30 cellular contexts compared by ENCODE assay signal in genomic region chr2:237478095-237478494, GRCh38. TPM values are rescaled to one million over a fixed set of nuclear protein-coding genes. Genes with fewer than 3 reads are reported as not detected.
"Had no signal": no experiment of that assay in that cellular context is flagged by ENCODE, and none has a peak within 500 bp of the region (broad histone marks: within the 10 kb centered on the region; RNA-seq: fewer than 3 reads in every experiment).

No MANE protein-coding gene starts in this region.

- H3K9me3 Mint-ChIP-seq: naive thymus-derived CD8-positive, alpha-beta T cell; natural killer cell treated with Interleukin-12 subunit alpha and Interleukin-12 subunit beta and Interleukin-15 and Interleukin-18, amount 100 ng/mL, for 72 hours; nephron progenitor cell; neural progenitor cell; stimulated activated effector memory CD8-positive, alpha-beta T cell treated with anti-CD3 and anti-CD28 coated beads, Interleukin-12 subunit alpha, Interleukin-12 subunit beta, amount 100 ng/mL, for 72 hours; stimulated activated naive B cell treated with anti-CD40 and anti-IgM and Interleukin-4, amounts not matched to agents 10 μg/mL and 1 μg/mL and 100 μg/mL, for 72 hours; stimulated activated naive CD8-positive, alpha-beta T cell treated with anti-CD3 and anti-CD28 coated beads, Interleukin-15, Interleukin-2, amounts not matched to agents 100 ng/mL and 50 ng/mL, for 24 hours had no signal

- H3K27ac Mint-ChIP-seq: natural killer cell treated with Interleukin-12 subunit alpha and Interleukin-12 subunit beta and Interleukin-15 and Interleukin-18, amount 100 ng/mL, for 72 hours; nephron progenitor cell; neural progenitor cell; progenitor cell of endocrine pancreas; stimulated activated effector memory CD8-positive, alpha-beta T cell treated with anti-CD3 and anti-CD28 coated beads, Interleukin-12 subunit alpha, Interleukin-12 subunit beta, amount 100 ng/mL, for 72 hours; stimulated activated naive B cell treated with anti-CD40 and anti-IgM and Interleukin-4, amounts not matched to agents 10 μg/mL and 1 μg/mL and 100 μg/mL, for 72 hours; stimulated activated naive CD8-positive, alpha-beta T cell treated with anti-CD3 and anti-CD28 coated beads, Interleukin-15, Interleukin-2, amounts not matched to agents 100 ng/mL and 50 ng/mL, for 24 hours had no signal

- H3K36me3 Mint-ChIP-seq: natural killer cell treated with Interleukin-12 subunit alpha and Interleukin-12 subunit beta and Interleukin-15 and Interleukin-18, amount 100 ng/mL, for 72 hours; neural progenitor cell; stimulated activated effector memory CD8-positive, alpha-beta T cell treated with anti-CD3 and anti-CD28 coated beads, Interleukin-12 subunit alpha, Interleukin-12 subunit beta, amount 100 ng/mL, for 72 hours; stimulated activated naive B cell treated with anti-CD40 and anti-IgM and Interleukin-4, amounts not matched to agents 10 μg/mL and 1 μg/mL and 100 μg/mL, for 72 hours had no signal

- DNase-seq: naive thymus-derived CD8-positive, alpha-beta T cell; nephron progenitor cell; occipital lobe; ovary; posterior cingulate gyrus; psoas muscle; right cardiac atrium; right lobe of liver; sigmoid colon; small intestine; stimulated activated CD4-positive, alpha-beta T cell treated with anti-CD3 and anti-CD28 coated beads, Interleukin-15, amount 100 ng/mL, for 24 hours; stimulated activated CD4-positive, alpha-beta T cell treated with anti-CD3 and anti-CD28 coated beads, Interleukin-2, amount 100 ng/mL, for 24 hours; stimulated activated CD4-positive, alpha-beta T cell treated with anti-CD3 and anti-CD28 coated beads, Interleukin-2, amount 100 ng/mL, for 48 hours; stimulated activated CD4-positive, alpha-beta T cell treated with anti-CD3 and anti-CD28 coated beads, Interleukin-4, amount 100 ng/mL, for 24 hours; stimulated activated naive B cell treated with anti-CD40 and anti-IgM and Interleukin-4, amounts not matched to agents 10 μg/mL and 1 μg/mL and 100 μg/mL, for 72 hours; stimulated activated naive CD4-positive, alpha-beta T cell treated with Interleukin-2 at 50 U/mL for 16 hours; stomach; thyroid gland; trophoblast cell; upper lobe of left lung had no signal

- H3K27ac ChIP-seq: neural progenitor cell, ovary, parathyroid adenoma, psoas muscle, right lobe of liver, sigmoid colon, thoracic aorta, tibial nerve, upper lobe of left lung, vagina had no signal

- H3K36me3 ChIP-seq: neural progenitor cell, ovary, right lobe of liver, sigmoid colon, stomach, thoracic aorta, thyroid gland, tibial nerve, upper lobe of left lung, vagina had no signal

- H3K9me3 ChIP-seq: ovary, psoas muscle, right lobe of liver, sigmoid colon, stomach, thoracic aorta, thyroid gland, tibial nerve, upper lobe of left lung, vagina had no signal

- H3K4me1 ChIP-seq: neural progenitor cell had no signal

- H3K4me3 Mint-ChIP-seq: natural killer cell treated with Interleukin-12 subunit alpha and Interleukin-12 subunit beta and Interleukin-15 and Interleukin-18, amount 100 ng/mL, for 72 hours; nephron progenitor cell; neural progenitor cell; stimulated activated effector memory CD8-positive, alpha-beta T cell treated with anti-CD3 and anti-CD28 coated beads, Interleukin-12 subunit alpha, Interleukin-12 subunit beta, amount 100 ng/mL, for 72 hours; stimulated activated naive B cell treated with anti-CD40 and anti-IgM and Interleukin-4, amounts not matched to agents 10 μg/mL and 1 μg/mL and 100 μg/mL, for 72 hours; stimulated activated naive CD8-positive, alpha-beta T cell treated with anti-CD3 and anti-CD28 coated beads, Interleukin-15, Interleukin-2, amounts not matched to agents 100 ng/mL and 50 ng/mL, for 24 hours had no signal

- H3K4me3 ChIP-seq: neural progenitor cell, ovary, psoas muscle, right lobe of liver, sigmoid colon, stomach, thoracic aorta, thyroid gland, tibial nerve, upper lobe of left lung, vagina had no signal

RNA-seq across cellular contexts. Expression of gene MLPH, which starts 9.0 kb away (rescaled TPM):
- total RNA-seq: naive thymus-derived CD8-positive, alpha-beta T cell; natural killer cell treated with Interleukin-12 subunit alpha and Interleukin-12 subunit beta and Interleukin-15 and Interleukin-18, amount 100 ng/mL, for 72 hours; skeletal muscle tissue had no signal
